Comparison of ENCODE assay signal across 11 cellular contexts in genomic region chr3:84536916-84537315, GRCh38.
"Had no signal": no experiment of that assay in that cellular context is flagged by ENCODE, and none has a peak within 500 bp of the region (broad histone marks: within the 10 kb centered on the region; RNA-seq: fewer than 3 reads in every experiment).

No MANE protein-coding gene starts in this region.

- ATAC-seq: GM23338, HCT116 had no signal

- H3K27ac ChIP-seq: GM23248 had no signal

- H3K4me2 ChIP-seq: GM23338 had no signal

- FAIRE-seq: H1, H54 had no signal

- H3K4me3 ChIP-seq: GM23248, GM23338, HAP-1 had no signal

- H3K4me1 ChIP-seq: HAP-1 had no signal

- H3K36me3 ChIP-seq: HAP-1 had no signal

- DNase-seq: GM23248, GOT3, H7, H9, HCEC 1CT, HFFc6 had no signal

- H2AFZ ChIP-seq: GM23248, GM23338 had no signal

- H3K4me1 Mint-ChIP-seq: GM23338, H9 had no signal

- H3K9ac ChIP-seq: GM23248 had no signal

- H3K27ac Mint-ChIP-seq: GM23338, H9, HFFc6 had no signal

- H3K4me3 Mint-ChIP-seq: GM23338, H9, HFFc6 had no signal

- H3K9me3 ChIP-seq: HAP-1 had no signal
